8 cellular contexts compared by ENCODE assay signal in genomic region chr14:105585722-105586121, GRCh38. TPM values are rescaled to one million over a fixed set of nuclear protein-coding genes. Genes with fewer than 3 reads are reported as not detected.
DNase-seq lines count a peak whose midpoint lies in the region; ATAC-seq, FAIRE-seq and TF ChIP-seq lines count a peak whose summit lies in the region.
"Not testable (repeated sequence)": the region's sequence is repeated elsewhere in the genome, so short reads cannot be mapped to it uniquely, and the experiment has no call there.
"Had no signal": no experiment of that assay in that cellular context is flagged by ENCODE, and none has a peak within 500 bp of the region (broad histone marks: within the 10 kb centered on the region; RNA-seq: fewer than 3 reads in every experiment).

No MANE protein-coding gene starts in this region.

- H3K36me3 ChIP-seq in Karpas-422 (ENCODE audit: insufficient read depth, low read length); SU-DHL-6 (ENCODE audit: low read length); kidney (ENCODE audit: control insufficient read depth in 1 of 2, insufficient read depth in 2 of 2, low read length in 2 of 2); spleen: not testable (repeated sequence)

- H4K20me1 ChIP-seq in Karpas-422 (ENCODE audit: insufficient read depth, low read depth, low read length); SU-DHL-6 (ENCODE audit: low read depth, low read length): not testable (repeated sequence)

- H3K79me2 ChIP-seq in Karpas-422 (ENCODE audit: low read length); SU-DHL-6 (ENCODE audit: insufficient read depth, low read length): not testable (repeated sequence)

- not testable (repeated sequence) for TF ChIP-seq POLR2A in spleen (IDR thresholded peaks at IDR 0.05)

- TF ChIP-seq CTCF in GM12865 (IDR thresholded peaks at IDR 0.05; ENCODE audit: insufficient read depth, low read depth, low read length, missing control alignments) (peak; percentile 33), spleen (IDR thresholded peaks at IDR 0.05 in 8 of 11, conservative IDR thresholded peaks at IDR 0.05 in 3 of 11) (peak in 4 of 11 experiments; percentile 26 to 35 (median 28))
- TF ChIP-seq CTCF in SU-DHL-6 (IDR thresholded peaks at IDR 0.05; ENCODE audit: insufficient read depth, low read length, poor library complexity, severe bottlenecking); kidney (IDR thresholded peaks at IDR 0.05; ENCODE audit: borderline replicate concordance, extremely low read depth, insufficient read depth): not testable (repeated sequence)

- not testable (repeated sequence) for H3K27me3 ChIP-seq in Karpas-422 (ENCODE audit: low read length); SU-DHL-6 (ENCODE audit: low read length); spleen (replicated peaks in 1 of 7)

- WGBS in spleen, 5 donors, result 55 to 72% (median 69%) methylated on average over 3 to 5 of the region's 5 CpGs; no CpG with 5 or more reads in 1 of the 5 donors

- peak; percentile 69 for DNase-seq in GM12865 (ENCODE audit: low read depth)
- peak; percentile 86 for DNase-seq in Karpas-422
- DNase-seq in kidney, result peak; percentile 36
- peak; percentile 84 for DNase-seq in spleen

- peak; percentile 34 for ATAC-seq in GM18907 (IDR thresholded peaks at IDR 0.05; ENCODE audit: unreplicated experiment)
- peak; percentile 34 for ATAC-seq in GM21786 (IDR thresholded peaks at IDR 0.05; ENCODE audit: unreplicated experiment)

- H3K4me1 ChIP-seq in Karpas-422 (ENCODE audit: low read length), result peaks cover 34% of the 10 kb centered on the region
- not testable (repeated sequence) for H3K4me1 ChIP-seq in kidney (ENCODE audit: control insufficient read depth in 1 of 2, insufficient read depth in 1 of 2, low read depth in 1 of 2, low read length in 2 of 2)
- peaks cover 0 to 12% (median 3%) of the 10 kb centered on the region in 6 donors for H3K4me1 ChIP-seq in spleen

- H3K9me2 ChIP-seq in Karpas-422 (replicated peaks; ENCODE audit: insufficient read depth, low read length); SU-DHL-6 (replicated peaks; ENCODE audit: insufficient read depth, low read length): not testable (repeated sequence)

- H2AFZ ChIP-seq in Karpas-422 (ENCODE audit: low read length); SU-DHL-6 (ENCODE audit: low read depth, low read length, severe bottlenecking): not testable (repeated sequence)

- peak overlapping the region; percentile 22; the same call in 1 of the 2 replicates for H3K4me3 ChIP-seq in GM12865 (ENCODE audit: low read depth, low read length)
- H3K4me3 ChIP-seq in Karpas-422 (ENCODE audit: low read length); SU-DHL-6 (ENCODE audit: insufficient read depth, low read length, poor library complexity, severe bottlenecking); kidney (ENCODE audit: low read length in 2 of 2); spleen: not testable (repeated sequence)

- FAIRE-seq in kidney (lab: Jason Lieb, UNC), result not testable (repeated sequence)

- H3K4me2 ChIP-seq in Karpas-422 (ENCODE audit: low read depth, low read length, poor library complexity, severe bottlenecking) (peak overlapping the region; percentile 48), SU-DHL-6 (ENCODE audit: low read depth, low read length, poor library complexity, severe bottlenecking) (peak overlapping the region; percentile 50)

- peaks cover 13% of the 10 kb centered on the region for H3F3A ChIP-seq in SU-DHL-6 (ENCODE audit: insufficient read depth)

- H3K27ac ChIP-seq in Karpas-422 (ENCODE audit: low read length) (peak overlapping the region; percentile 70), SU-DHL-6 (ENCODE audit: low read depth, low read length) (peak overlapping the region; percentile 93), spleen (peak overlapping the region in 5 of 8 donors; percentile 14 to 84 (median 70))
- H3K27ac ChIP-seq in kidney (ENCODE audit: low read depth in 2 of 2, low read length in 2 of 2), result not testable (repeated sequence)

- not testable (repeated sequence) for H3K9me3 ChIP-seq in Karpas-422 (ENCODE audit: low read length); SU-DHL-6 (ENCODE audit: insufficient read depth, low read length); kidney (ENCODE audit: control insufficient read depth in 1 of 2, low read length in 2 of 2); spleen

- H3K9ac ChIP-seq in Karpas-422 (ENCODE audit: low read length) (peak overlapping the region; percentile 72), SU-DHL-6 (ENCODE audit: low read length) (peak overlapping the region; percentile 62)
- not testable (repeated sequence) for H3K9ac ChIP-seq in kidney (ENCODE audit: low read length in 2 of 2)

- intact Hi-C loops in kidney (cut with DNase I), result loop anchor here (10.0 kb wide), 1 partner anchor 119 kb away; no protein-coding TSS in a partner anchor
- intact Hi-C loops in spleen (cut with DNase I; ENCODE audit: low total_unique reads), result not testable (repeated sequence)

RNA-seq across cellular contexts. Expression of gene TMEM121, which starts 59.3 kb away (rescaled TPM):
- total RNA-seq in Karpas-422 (2014; rRNA removed; shearing (Covaris generic); ENCODE audit: low replicate concordance), result 0.18 TPM in 1 of 2 replicates, not detected in the other
- total RNA-seq in kidney (3.1 TPM), spleen (10 to 100 TPM in 1 of 7 donors, 1 to 10 TPM in 6; 3.4 to 10.4 (median 4.6) TPM)
- polyA plus RNA-seq in kidney (ENCODE audit: insufficient read depth, low read depth, low replicate concordance) (4.1 TPM), spleen (1 to 10 TPM; 3.3 to 6.0 (median 3.6) TPM)
- polyA plus RNA-seq: K562 had no signal

Comparison
In these comparisons a context has a peak if more than half of its experiments do, and no peak if none do; other contexts are left out.
1. DNase-seq: peak in every context shown above with its lines; median percentile 86 in Karpas-422; 84 in spleen; 69 in GM12865; 36 in kidney.